8 cellular contexts compared by ENCODE assay signal in genomic region chr14:52313903-52314481, GRCh38. TPM values are rescaled to one million over a fixed set of nuclear protein-coding genes. Genes with fewer than 3 reads are reported as not detected.
A peak's percentile ranks its signal among the peaks of the same experiment; 100 is the strongest.
DNase-seq lines count a peak whose midpoint lies in the region; ATAC-seq and TF ChIP-seq lines count a peak whose summit lies in the region.

Gene PTGER2 (plus strand): TSS chr14:52314312. CDS start chr14:52314549, 237 bp downstream.

- H3K36me3 Mint-ChIP-seq in naive B cell = peaks cover 0 to 12% of the 10 kb centered on the region in 2 donors

- peaks cover 45 to 71% (median 68%) of the 10 kb centered on the region in 3 donors for H3K27me3 Mint-ChIP-seq in naive B cell

- H3K4me1 ChIP-seq in esophagus (ENCODE audit: control insufficient read depth in 2 of 2, insufficient read depth in 2 of 2, low read length in 1 of 2) = peaks cover 0 to 10% of the 10 kb centered on the region in 2 donors

- peak within 1 kb of the TSS in 5 of 6 donors; percentile 56 to 92 (median 89) for H3K27ac Mint-ChIP-seq in naive B cell

- no peaks in the 10 kb centered on the region for H3K36me3 ChIP-seq in esophagus (ENCODE audit: control insufficient read depth in 2 of 2, insufficient read depth in 2 of 2, low read length in 1 of 2)

- 0 to 2% methylated on average over 68 to 69 of the region's 69 CpGs for WGBS in esophagus, 2 donors

- TF ChIP-seq CTCF in GM10266 (IDR thresholded peaks at IDR 0.05; ENCODE audit: control insufficient read depth, insufficient read depth, low read depth, missing control alignments) = no peak

- ATAC-seq in HG02588 (IDR thresholded peaks at IDR 0.05; ENCODE audit: unreplicated experiment) (peak; percentile 49), naive B cell (ENCODE audit: low read depth in 2 of 2) (peak; percentile 21 to 26), HG02938 (IDR thresholded peaks at IDR 0.05; ENCODE audit: unreplicated experiment) (no peak)

- H3K9me3 ChIP-seq in esophagus (ENCODE audit: control insufficient read depth in 2 of 2, insufficient read depth in 1 of 2, low read depth in 1 of 2, low read length in 1 of 2) = no peaks in the 10 kb centered on the region

- no peaks in the 10 kb centered on the region for H3K27me3 ChIP-seq in esophagus (ENCODE audit: control insufficient read depth in 1 of 2, insufficient read depth in 2 of 2, low read length in 2 of 2)

- DNase-seq in GM10266 (ENCODE audit: extremely low spot score) (peak; percentile 50), NCI-H748 (lab: John Stamatoyannopoulos, UW; ENCODE audit: unreplicated experiment) (peak; percentile 71), activated T-cell treated with anti-CD3 and anti-CD28 coated beads for 24 hours (ENCODE audit: low read depth) (peak; percentile 64), naive B cell (peak; percentile 23)
- peak; percentile 59 for DNase-seq in stimulated activated CD8-positive, alpha-beta memory T cell treated with anti-CD3 and anti-CD28 coated beads, Interleukin-7, amount 100 ng/mL, for 24 hours (ENCODE audit: low read depth)

- H3K27ac ChIP-seq in esophagus (ENCODE audit: low read depth in 2 of 2, low read length in 1 of 2) = peak within 1 kb of the TSS; percentile 36 to 68

- H3K9me3 Mint-ChIP-seq in naive B cell = peaks cover 0 to 4% (median 0%) of the 10 kb centered on the region in 7 donors

- H3K4me3 ChIP-seq in esophagus (ENCODE audit: low read depth in 1 of 2, low read length in 2 of 2) = peak within 1 kb of the TSS; percentile 51 to 53

- H3K4me1 Mint-ChIP-seq in naive B cell = peaks cover 39 to 53% (median 53%) of the 10 kb centered on the region in 3 donors

- H3K4me3 Mint-ChIP-seq in naive B cell = peak within 1 kb of the TSS; percentile 69 to 94 (median 92)

RNA-seq across cellular contexts. Expression of gene PTGER2, which starts in this region (rescaled TPM):
- polyA plus RNA-seq in esophagus (under 1 TPM; 0.29 to 0.41 TPM), naive B cell (ENCODE audit: low read depth in 6 of 6) (under 1 TPM in 5 of 6 donors, not detected in 1; 0.23 to 0.88 (median 0.39) TPM)

Comparison
In these comparisons a context has a peak if more than half of its experiments do, and no peak if none do; other contexts are left out.
1. Peak in DNase-seq and ATAC-seq in naive B cell; RNA of the gene not detected or under 1 TPM.